ENCODE assay signal across 12 cellular contexts in the genomic region with DNA sequence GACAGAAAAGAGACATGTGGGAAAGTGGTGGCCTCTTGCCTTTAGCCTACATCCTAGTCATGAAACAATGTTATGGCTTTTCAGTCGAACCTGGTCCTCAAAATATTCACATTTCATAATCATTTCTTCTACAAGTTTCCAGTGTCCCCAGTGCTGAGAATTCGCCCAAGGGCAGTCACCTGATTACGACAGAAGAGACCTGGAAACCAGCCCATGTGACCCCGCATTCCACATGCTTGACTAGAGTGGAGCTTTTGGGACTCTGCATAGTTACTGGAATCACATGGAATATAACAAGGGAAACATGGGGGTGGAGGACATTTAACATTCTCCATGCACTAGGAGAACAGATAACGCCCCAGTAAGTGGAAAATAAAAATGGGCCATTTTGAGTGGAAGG.
DNase-seq lines count a peak whose midpoint lies in the region; ATAC-seq, FAIRE-seq and TF ChIP-seq lines count a peak whose summit lies in the region.
"Had no signal": no experiment of that assay in that cellular context is flagged by ENCODE, and none has a peak within 500 bp of the region (broad histone marks: within the 10 kb centered on the region; RNA-seq: fewer than 3 reads in every experiment).

No MANE protein-coding gene starts in this region.

- 70 to 73% methylated on average over 5 of the region's 5 CpGs for WGBS in esophagus squamous epithelium, 2 donors

- H3K4me3 ChIP-seq in lower lobe of right lung (no peak overlapping the region), esophagus squamous epithelium (no peak overlapping the region)

- ATAC-seq in lower lobe of right lung: peak; percentile 70 to 76
- no peak for ATAC-seq in HG02759 (IDR thresholded peaks at IDR 0.05; ENCODE audit: unreplicated experiment)

- H3K27me3 ChIP-seq in lower lobe of right lung (ENCODE audit: low read depth) (no peaks in the 10 kb centered on the region), esophagus squamous epithelium (no peaks in the 10 kb centered on the region)

- H3K4me1 ChIP-seq in lower lobe of right lung (no peaks in the 10 kb centered on the region), esophagus squamous epithelium (peaks cover 0 to 16% (median 10%) of the 10 kb centered on the region in 3 donors)

- H3K27ac ChIP-seq in lower lobe of right lung (no peak overlapping the region), esophagus squamous epithelium (peak overlapping the region in 1 of 4 donors; percentile 2)

- no peak for TF ChIP-seq POLR2A in esophagus squamous epithelium (IDR thresholded peaks at IDR 0.05)

- DNase-seq in HT1080 (ENCODE audit: low read depth) (peak; percentile 71), fibroblast of peridontal ligament (ENCODE audit: extremely low read depth) (peak; percentile 58), lower lobe of right lung (peak; percentile 47), urothelium cell line (ENCODE audit: low spot score) (peak; percentile 21), esophagus squamous epithelium (lab: John Stamatoyannopoulos, UW) (no peak), SIG-M5 treated with dmso at 0.1 percent for 504 hours (lab: John Stamatoyannopoulos, UW; ENCODE audit: unreplicated experiment) (no peak)
- no peak for DNase-seq in stimulated activated CD4-positive, alpha-beta T cell treated with anti-CD3 and anti-CD28 coated beads, Interleukin-4, amount 100 ng/mL, for 24 hours
- DNase-seq: activated CD8-positive, alpha-beta memory T cell treated with anti-CD3 and anti-CD28 coated beads, Interleukin-2, amount 50 U/mL, for 48 hours; H7; NCI-H1417 had no signal

- intact Hi-C loops in lower lobe of right lung (cut with DNase I) (no loop called here), esophagus squamous epithelium (cut with DNase I) (no loop called here)

- H3K36me3 ChIP-seq in lower lobe of right lung (no peaks in the 10 kb centered on the region), esophagus squamous epithelium (no peaks in the 10 kb centered on the region)

- TF ChIP-seq CTCF in lower lobe of right lung (IDR thresholded peaks at IDR 0.05): no peak
- no peak for TF ChIP-seq CTCF in esophagus squamous epithelium (IDR thresholded peaks at IDR 0.05)

- no peaks in the 10 kb centered on the region for H3K9me3 ChIP-seq in lower lobe of right lung
- no peaks in the 10 kb centered on the region for H3K9me3 ChIP-seq in esophagus squamous epithelium

- no peak for FAIRE-seq in urothelium cell line (lab: Jason Lieb, UNC)
- FAIRE-seq: bronchial epithelial cell had no signal

Comparison
In these comparisons a context has a peak if more than half of its experiments do, and no peak if none do; other contexts are left out.
1. DNase-seq: peak in HT1080 (single experiment), fibroblast of peridontal ligament (single experiment), lower lobe of right lung (single experiment) and urothelium cell line (single experiment); none in esophagus squamous epithelium (single experiment), stimulated activated CD4-positive, alpha-beta T cell treated with anti-CD3 and anti-CD28 coated beads, Interleukin-4, amount 100 ng/mL, for 24 hours (single experiment) and SIG-M5 treated with dmso at 0.1 percent for 504 hours (single experiment).